Comparison of ENCODE assay signal across 12 cellular contexts in genomic region chr1:12203216-12204007, GRCh38. TPM values are rescaled to one million over a fixed set of nuclear protein-coding genes. Genes with fewer than 3 reads are reported as not detected.
DNase-seq lines count a peak whose midpoint lies in the region; FAIRE-seq and TF ChIP-seq lines count a peak whose summit lies in the region.
"Had no signal": no experiment of that assay in that cellular context is flagged by ENCODE, and none has a peak within 500 bp of the region (broad histone marks: within the 10 kb centered on the region; RNA-seq: fewer than 3 reads in every experiment).

No MANE protein-coding gene starts in this region.

- no peak overlapping the region for H3K4ac ChIP-seq in H1 (replicated peaks; ENCODE audit: insufficient read length, low read depth, low read length)

- no peak overlapping the region for H3K23ac ChIP-seq in H1 (ENCODE audit: insufficient read length)

- in situ Hi-C loops in KBM-7 (cut with MboI; ENCODE audit: low pct_unique_long_range_greater_than_20kb, low sequenced_read_pairs): no loop called here

- H3K9me3 ChIP-seq in WERI-Rb-1 (ENCODE audit: severe bottlenecking) (no peaks in the 10 kb centered on the region), H1 (ENCODE audit: insufficient read depth in 2 of 2, low read depth in 1 of 2, low read length in 1 of 2) (no peaks in the 10 kb centered on the region)

- no peak overlapping the region for H4K91ac ChIP-seq in H1 (replicated peaks; ENCODE audit: insufficient read length, low read length)

- no peak for TF ChIP-seq POLR2A in H1 (IDR thresholded peaks at IDR 0.05; ENCODE audit: control extremely low read depth in 1 of 2, low read depth in 2 of 2, low read length in 2 of 2)

- 82% methylated on average over 20 of the region's 20 CpGs; no CpG with 5 or more reads in 1 of the 2 experiments for WGBS in H1 (ENCODE audit: extremely low coverage in 1 of 2, insufficient coverage in 1 of 2, insufficient read length in 1 of 2, insufficient replicate concordance in 2 of 2, low coverage in 1 of 2, low lambda C conversion rate in 2 of 2, missing lambda C conversion rate in 1 of 2), 2 experiments

- peak; percentile 37 for DNase-seq in stimulated activated CD4-positive, alpha-beta T cell treated with anti-CD3 and anti-CD28 coated beads, Interleukin-15, amount 100 ng/mL, for 24 hours
- DNase-seq in stimulated activated CD4-positive, alpha-beta T cell treated with anti-CD3 and anti-CD28 coated beads, Interleukin-1b, Interleukin-23, amount 100 ng/mL, for 48 hours: no peak
- DNase-seq in WERI-Rb-1 (peak; percentile 18), H1 (ENCODE audit: low read depth in 1 of 2, low spot score in 2 of 2) (no peak), NCI-H187 treated with DMSO at 0.1 percent for 48 hours (lab: John Stamatoyannopoulos, UW) (no peak), KBM-7 (no peak), DMS 273 treated with DMSO at 0.1 percent for 48 hours (lab: John Stamatoyannopoulos, UW) (no peak)
- DNase-seq: amygdala, DMS79, SIG-M5 had no signal

- no peaks in the 10 kb centered on the region for H4K20me1 ChIP-seq in H1 (replicated peaks in 1 of 2; ENCODE audit: control insufficient read depth in 1 of 2, insufficient read depth in 2 of 2, low read length in 2 of 2)

- no peak overlapping the region for H3K4me2 ChIP-seq in H1 (ENCODE audit: insufficient read depth in 1 of 2, low read depth in 2 of 2, low read length in 2 of 2)

- no peak overlapping the region; the same call in 1 of the 2 replicates for H3K18ac ChIP-seq in H1 (ENCODE audit: extremely low read depth, low read length)

- peak overlapping the region; percentile 87; the same call in 1 of the 2 replicates for H2BK12ac ChIP-seq in H1 (ENCODE audit: low read depth, low read length)

- no peaks in the 10 kb centered on the region for H3K27me3 ChIP-seq in WERI-Rb-1 (ENCODE audit: insufficient read depth, low read depth, severe bottlenecking)
- H3K27me3 ChIP-seq in H1 (replicated peaks in 1 of 4; ENCODE audit: control insufficient read depth in 3 of 4, extremely low read depth in 1 of 4, insufficient read depth in 3 of 4, low read length in 3 of 4): no peaks in the 10 kb centered on the region

- POLR2A ChIA-PET in H1 (lab: Charles Lee; ENCODE audit: partially characterized antibody): no interaction called here

- no peak overlapping the region for H3K56ac ChIP-seq in H1 (replicated peaks; ENCODE audit: insufficient read length, low read depth, low read length)

- no peak overlapping the region for H3K4me3 ChIP-seq in WERI-Rb-1 (ENCODE audit: low read depth, low read length)
- no peak overlapping the region for H3K4me3 ChIP-seq in H1 (ENCODE audit: extremely low read depth in 1 of 4, insufficient read depth in 2 of 4, low read depth in 3 of 4, low read length in 4 of 4)

- H3K27ac ChIP-seq in WERI-Rb-1 (no peak overlapping the region), H1 (ENCODE audit: low read depth, low read length) (no peak overlapping the region)

- H3K4me1 ChIP-seq in H1 (replicated peaks in 1 of 4; ENCODE audit: control insufficient read depth in 3 of 4, insufficient read depth in 4 of 4, low read length in 3 of 4): peaks cover 3 to 11% (median 8%) of the 10 kb centered on the region in 4 experiments

- no peaks in the 10 kb centered on the region for H3K79me1 ChIP-seq in H1 (ENCODE audit: low read depth, low read length)

- H3K36me3 ChIP-seq in WERI-Rb-1: no peaks in the 10 kb centered on the region
- no peaks in the 10 kb centered on the region for H3K36me3 ChIP-seq in H1 (ENCODE audit: control insufficient read depth in 2 of 4, insufficient read depth in 4 of 4, low read length in 3 of 4)

- H3K14ac ChIP-seq in H1 (ENCODE audit: insufficient read length): no peak overlapping the region

- no peak overlapping the region for H2BK120ac ChIP-seq in H1 (replicated peaks; ENCODE audit: low read depth, low read length)

- no peak overlapping the region for H2AFZ ChIP-seq in H1 (ENCODE audit: low read length)

- TF ChIP-seq CTCF in WERI-Rb-1 (IDR thresholded peaks at IDR 0.05; ENCODE audit: low read depth, low read length) (no peak), H1 (IDR thresholded peaks at IDR 0.05; ENCODE audit: control extremely low read depth in 1 of 3, insufficient read depth in 1 of 3, low read depth in 1 of 3, low read length in 3 of 3) (no peak)

- H2BK5ac ChIP-seq in H1 (ENCODE audit: low read depth, low read length): 0 out of 2 replicates have a peak overlapping the region, but pooled peaks have one; percentile 60

- H2BK15ac ChIP-seq in H1 (ENCODE audit: low read length): 0 out of 2 replicates have a peak overlapping the region, but pooled peaks have one; percentile 16

- TF ChIP-seq EP300 in H1 (IDR thresholded peaks at IDR 0.05; ENCODE audit: borderline replicate concordance in 1 of 2, low read depth in 2 of 2, low read length in 2 of 2): no peak

- no peak overlapping the region for H2BK20ac ChIP-seq in H1 (ENCODE audit: low read length)

- no peak overlapping the region; the same call in 1 of the 2 replicates for H4K8ac ChIP-seq in H1 (ENCODE audit: extremely low read depth, insufficient read depth, low read length)

- TF ChIP-seq RAD21 in H1 (IDR thresholded peaks at IDR 0.05 in 1 of 2, conservative IDR thresholded peaks at IDR 0.05 in 1 of 2; ENCODE audit: low read depth in 2 of 2, low read length in 2 of 2): no peak

- H3K9ac ChIP-seq in H1 (replicated peaks in 1 of 4; ENCODE audit: extremely low read depth in 1 of 4, low read depth in 3 of 4, low read length in 3 of 4): no peak overlapping the region

- H3K23me2 ChIP-seq in H1 (ENCODE audit: low read depth, low read length): no peaks in the 10 kb centered on the region; the same call in 1 of the 2 replicates

- no peak overlapping the region for H2AK5ac ChIP-seq in H1 (ENCODE audit: low read depth, low read length)

- H4K5ac ChIP-seq in H1 (ENCODE audit: insufficient read length, low read depth, low read length): no peak overlapping the region

- no peak for FAIRE-seq in H1 (lab: Jason Lieb, UNC)
- FAIRE-seq: islet of Langerhans, urothelium cell line had no signal

- CTCF ChIA-PET in H1 (lab: Charles Lee; ENCODE audit: partially characterized antibody): interaction anchor here (0.7 to 17.0 kb wide), 8 partner anchors 10 to 97 kb away, joined by 3 to 503 read pairs (median 3); no protein-coding TSS in a partner anchor

- no peaks in the 10 kb centered on the region for H3K79me2 ChIP-seq in H1 (ENCODE audit: control insufficient read depth in 1 of 2, insufficient read depth in 2 of 2, low read length in 2 of 2)

TF ChIP-seq in H1, 55 proteins besides CTCF, POLR2A, EP300 and RAD21 (continues in another document):
- no peak for TF ChIP-seq ZNF274 (IDR thresholded peaks at IDR 0.05; ENCODE audit: borderline replicate concordance, extremely low read depth, low read length)
- TF ChIP-seq E2F6 (IDR thresholded peaks at IDR 0.05): peak; percentile 46; the same call in 1 of the 2 replicates

RNA-seq across cellular contexts. Expression of gene VPS13D, which starts 26.4 kb away (rescaled TPM):
- total RNA-seq in H1 (2021; fragmentation: NEBNext Ultra II Directional; extraction: Animal tissue kit (Norgen Biotek cat#: 25700)): 31.2 and 32.7 TPM in 2 replicates
- polyA plus RNA-seq in H1 (2011; rRNA removed): 9.7 and 10.9 TPM in 2 replicates
- polyA plus RNA-seq in H1 (2011; cell fraction: cytosol; rRNA removed): 14.7 TPM
- polyA plus RNA-seq in H1 (2011; cell fraction: nucleus; rRNA removed): 27.4 TPM
- 13.6 to 16.4 TPM (median 14.6 TPM) in 4 replicates for polyA plus RNA-seq in H1 (2012, experiment 1 of 2)
- 1.1 TPM for polyA plus RNA-seq in H1 (2012, experiment 2 of 2)
- 5.6 TPM for polyA plus RNA-seq in H1 (2013, experiment 1 of 2)
- polyA plus RNA-seq in H1 (2013, experiment 2 of 2): 6.0 TPM
- polyA minus RNA-seq in H1 (2011; rRNA and poly(A)+ RNA removed): 64.9 and 68.5 TPM in 2 replicates
- polyA minus RNA-seq in H1 (2011; cell fraction: cytosol; rRNA and poly(A)+ RNA removed): 33.0 TPM
- polyA minus RNA-seq in H1 (2011; cell fraction: nucleus; rRNA and poly(A)+ RNA removed): 80.2 TPM

RNA-seq across cellular contexts. Expression of gene TNFRSF1B, which starts 36.6 kb away (rescaled TPM):
- total RNA-seq in H1 (2021; fragmentation: NEBNext Ultra II Directional; extraction: Animal tissue kit (Norgen Biotek cat#: 25700)): 2.8 and 2.9 TPM in 2 replicates
- polyA plus RNA-seq in H1 (2011; rRNA removed): 1.7 and 2.4 TPM in 2 replicates
- 1.8 TPM for polyA plus RNA-seq in H1 (2011; cell fraction: cytosol; rRNA removed)
- 2.5 TPM for polyA plus RNA-seq in H1 (2011; cell fraction: nucleus; rRNA removed)
- polyA plus RNA-seq in H1 (2012, experiment 1 of 2): 1.3 to 2.6 TPM (median 2.1 TPM) in 4 replicates
- polyA plus RNA-seq in H1 (2012, experiment 2 of 2): 1.3 TPM
- polyA plus RNA-seq in H1 (2013, experiment 1 of 2): 2.9 TPM
- polyA plus RNA-seq in H1 (2013, experiment 2 of 2): 3.5 TPM
- 1.1 and 1.5 TPM in 2 replicates for polyA minus RNA-seq in H1 (2011; rRNA and poly(A)+ RNA removed)
- polyA minus RNA-seq in H1 (2011; cell fraction: cytosol; rRNA and poly(A)+ RNA removed): 0.88 TPM
- 0.90 TPM for polyA minus RNA-seq in H1 (2011; cell fraction: nucleus; rRNA and poly(A)+ RNA removed)

Comparison
In these comparisons a context has a peak if more than half of its experiments do, and no peak if none do; other contexts are left out.
1. DNase-seq: peak in stimulated activated CD4-positive, alpha-beta T cell treated with anti-CD3 and anti-CD28 coated beads, Interleukin-15, amount 100 ng/mL, for 24 hours (single experiment) and WERI-Rb-1 (single experiment); none in stimulated activated CD4-positive, alpha-beta T cell treated with anti-CD3 and anti-CD28 coated beads, Interleukin-1b, Interleukin-23, amount 100 ng/mL, for 48 hours (single experiment), H1 (0 of 2), NCI-H187 treated with DMSO at 0.1 percent for 48 hours (single experiment), KBM-7 (single experiment) and DMS 273 treated with DMSO at 0.1 percent for 48 hours (single experiment).